Comparison of ENCODE assay signal across 7 cellular contexts in genomic region chr5:73451218-73452130, GRCh38. TPM values are rescaled to one million over a fixed set of nuclear protein-coding genes. Genes with fewer than 3 reads are reported as not detected.
DNase-seq lines count a peak whose midpoint lies in the region; FAIRE-seq and TF ChIP-seq lines count a peak whose summit lies in the region.

No MANE protein-coding gene starts in this region.

- TF ChIP-seq EP300 in transverse colon (IDR thresholded peaks at IDR 0.05; ENCODE audit: low read depth): no peak

- H3K36me3 Mint-ChIP-seq in nephron progenitor cell (ENCODE audit: low read depth): no peaks in the 10 kb centered on the region

- in situ Hi-C loops in GM13976 (cut with MboI; ENCODE audit: low sequenced_read_pairs, unreplicated experiment) (no loop called here), transverse colon (cut with MboI; ENCODE audit: low pct_ligation_motif_present in 1 of 4, low pct_unique_long_range_greater_than_20kb in 1 of 4, low sequenced_read_pairs in 3 of 4) (no loop called here)

- no peaks in the 10 kb centered on the region for H3K9me3 ChIP-seq in transverse colon

- TF ChIP-seq CTCF in GM13976 (IDR thresholded peaks at IDR 0.05; ENCODE audit: borderline replicate concordance, control extremely low read depth, extremely low read depth, insufficient read depth, missing control alignments): peak; percentile 69
- peak; percentile 92 for TF ChIP-seq CTCF in nephron progenitor cell (IDR thresholded peaks at IDR 0.05)
- peak; percentile 78 to 92 (median 90) for TF ChIP-seq CTCF in transverse colon (IDR thresholded peaks at IDR 0.05)

- peaks cover 21% of the 10 kb centered on the region for H3K4me1 Mint-ChIP-seq in nephron progenitor cell

- H3K27ac ChIP-seq in transverse colon: no peak overlapping the region

- DNase-seq in GM13976 (ENCODE audit: low spot score) (peak; percentile 72), NCI-H146 (lab: John Stamatoyannopoulos, UW) (peak; percentile 60), erythroblast (lab: John Stamatoyannopoulos, UW) (peak; percentile 70 to 84), nephron progenitor cell (peak; percentile 92), transverse colon (peak; percentile 71), GM12892 (ENCODE audit: insufficient read length) (no peak)
- peak; percentile 77 for DNase-seq in activated CD8-positive, alpha-beta memory T cell treated with anti-CD3 and anti-CD28 coated beads, Interleukin-2, amount 50 U/mL, for 4 hours

- H3K27me3 ChIP-seq in transverse colon: peaks cover 89% of the 10 kb centered on the region

- TF ChIP-seq POLR2A in erythroblast (IDR thresholded peaks at IDR 0.05; ENCODE audit: low read length) (no peak), transverse colon (IDR thresholded peaks at IDR 0.05) (no peak), GM12892 (IDR thresholded peaks at IDR 0.05; ENCODE audit: low read depth, low read length) (no peak)

- H3K9me3 Mint-ChIP-seq in nephron progenitor cell: no peaks in the 10 kb centered on the region

- peak overlapping the region; percentile 82 for H3K4me3 Mint-ChIP-seq in nephron progenitor cell

- peaks cover 0 to 23% (median 21%) of the 10 kb centered on the region in 4 donors for H3K4me1 ChIP-seq in transverse colon

- no peaks in the 10 kb centered on the region for H3K36me3 ChIP-seq in transverse colon

- WGBS in transverse colon (ENCODE audit: low coverage in 1 of 2), 2 donors: 6% methylated on average over 56 of the region's 70 CpGs; no CpG with 5 or more reads in 1 of the 2 donors

- FAIRE-seq in GM12892 (lab: Jason Lieb, UNC): no peak

- intact Hi-C loops in transverse colon (cut with DNase I; ENCODE audit: low total_unique reads): loop anchor here (5.0 kb wide), 1 partner anchor 234 kb away; no protein-coding TSS in a partner anchor

- H3K27me3 Mint-ChIP-seq in nephron progenitor cell (ENCODE audit: low read depth, poor library complexity): peaks cover 72% of the 10 kb centered on the region

- H3K4me3 ChIP-seq in transverse colon: peak overlapping the region in 1 of 4 donors; percentile 6

- H3K27ac Mint-ChIP-seq in nephron progenitor cell: no peak overlapping the region

RNA-seq across cellular contexts. Expression of gene FOXD1, which starts 2.9 kb away (rescaled TPM):
- total RNA-seq in transverse colon: not detected
- polyA plus RNA-seq in GM12892 (2012; ENCODE audit: missing spikeins): not detected

RNA-seq across cellular contexts. Expression of gene BTF3, which starts 46.8 kb away (rescaled TPM):
- 100 to 1,000 TPM; 312 to 416 (median 396) TPM for total RNA-seq in transverse colon
- polyA plus RNA-seq in GM12892 (2012; ENCODE audit: missing spikeins): 1,189 TPM
